In the genomic region with DNA sequence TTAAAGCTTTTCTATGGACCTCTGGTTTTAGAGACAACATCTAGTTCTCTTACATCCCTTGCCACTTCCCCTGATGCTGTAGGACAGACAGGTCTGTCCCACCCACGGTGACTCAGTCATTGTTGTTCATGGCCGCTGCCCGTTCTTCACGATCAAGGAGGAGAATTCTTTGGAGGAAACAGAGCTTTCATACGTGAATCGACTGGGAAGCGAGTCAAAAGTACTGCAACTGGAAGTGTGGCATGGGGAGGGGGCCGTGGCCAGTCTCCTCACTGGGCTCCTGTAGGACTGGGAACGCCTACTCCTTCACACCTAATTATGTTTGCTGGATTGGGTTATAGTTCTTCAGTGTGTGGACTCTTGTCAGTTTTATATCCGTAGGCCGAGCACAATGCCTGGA, we compare ENCODE assay signal across 19 cellular contexts. TPM values are rescaled to one million over a fixed set of nuclear protein-coding genes. Genes with fewer than 3 reads are reported as not detected.
A peak's percentile ranks its signal among the peaks of the same experiment; 100 is the strongest.
DNase-seq lines count a peak whose midpoint lies in the region; ATAC-seq and TF ChIP-seq lines count a peak whose summit lies in the region.
"Had no signal": no experiment of that assay in that cellular context is flagged by ENCODE, and none has a peak within 500 bp of the region (broad histone marks: within the 10 kb centered on the region; RNA-seq: fewer than 3 reads in every experiment).

No MANE protein-coding gene starts in this region.

- H3K9ac ChIP-seq in smooth muscle cell (ENCODE audit: low read depth), result no peak overlapping the region

- WGBS in smooth muscle cell (ENCODE audit: low lambda C conversion rate), result 75% methylated on average over 11 of the region's 11 CpGs
- WGBS in testis, 2 donors, result 85 to 90% methylated on average over 11 of the region's 11 CpGs

- H3K4me2 ChIP-seq in smooth muscle cell, result no peak overlapping the region

- H3K27me3 ChIP-seq in smooth muscle cell (ENCODE audit: low read depth) (no peaks in the 10 kb centered on the region), testis (no peaks in the 10 kb centered on the region)
- H3K27me3 ChIP-seq: Peyer's patch had no signal

- ATAC-seq in HG02623 (IDR thresholded peaks at IDR 0.05; ENCODE audit: unreplicated experiment), result no peak

- TF ChIP-seq CTCF in epithelial cell of esophagus (IDR thresholded peaks at IDR 0.05; ENCODE audit: insufficient read depth, low read depth, low read length, missing control alignments) (no peak), smooth muscle cell (IDR thresholded peaks at IDR 0.05; ENCODE audit: borderline replicate concordance, insufficient read depth, poor library complexity, severe bottlenecking) (no peak), testis (IDR thresholded peaks at IDR 0.05) (no peak)

- intact Hi-C loops in testis (cut with DNase I; ENCODE audit: low total_unique reads), result no loop called here

- no peak for TF ChIP-seq POLR2A in testis (IDR thresholded peaks at IDR 0.05)

- DNase-seq in NCI-H2227 (lab: John Stamatoyannopoulos, UW; ENCODE audit: unreplicated experiment) (peak; percentile 23), astrocyte of the hippocampus (ENCODE audit: low read depth, low spot score) (peak; percentile 62), epithelial cell of esophagus (ENCODE audit: low read depth) (peak; percentile 65), smooth muscle cell (lab: John Stamatoyannopoulos, UW; ENCODE audit: unreplicated experiment) (no peak), testis (no peak)
- no peak for DNase-seq in effector CD4-positive, alpha-beta T cell
- DNase-seq: BE2C; CD4-positive, alpha-beta memory T cell; DND-41; GDM1; GOT3; HFFc6; NCI-H1105 treated with DMSO at 0.1 percent for 48 hours; NCI-H187; NCI-H82; SHP77 had no signal

- H3K4me1 ChIP-seq in smooth muscle cell (ENCODE audit: low read depth), result peaks cover 5% of the 10 kb centered on the region
- H3K4me1 ChIP-seq in testis, result no peaks in the 10 kb centered on the region
- H3K4me1 ChIP-seq: BE2C had no signal

- H3K27ac ChIP-seq in smooth muscle cell (ENCODE audit: low read depth), result no peak overlapping the region
- H3K27ac ChIP-seq in testis, result no peak overlapping the region
- H3K27ac ChIP-seq: Peyer's patch had no signal

- H3K9me3 ChIP-seq in smooth muscle cell (replicated peaks; ENCODE audit: low read depth) (no peaks in the 10 kb centered on the region), testis (no peaks in the 10 kb centered on the region)
- H3K9me3 ChIP-seq: BE2C had no signal

- no peaks in the 10 kb centered on the region for H3K79me2 ChIP-seq in smooth muscle cell (ENCODE audit: low read depth)

- H3F3A ChIP-seq in smooth muscle cell (ENCODE audit: low read depth), result no peaks in the 10 kb centered on the region

- no peaks in the 10 kb centered on the region for H3K36me3 ChIP-seq in smooth muscle cell (ENCODE audit: low read depth)
- no peaks in the 10 kb centered on the region for H3K36me3 ChIP-seq in testis (ENCODE audit: low read depth, missing control alignments)
- H3K36me3 ChIP-seq: BE2C, Peyer's patch had no signal

- no peak overlapping the region for H3K4me3 ChIP-seq in epithelial cell of esophagus (ENCODE audit: low read length)
- H3K4me3 ChIP-seq in smooth muscle cell, result no peak overlapping the region
- no peak overlapping the region for H3K4me3 ChIP-seq in testis
- H3K4me3 ChIP-seq: Peyer's patch had no signal

- H4K20me1 ChIP-seq in smooth muscle cell (ENCODE audit: low read depth), result no peaks in the 10 kb centered on the region

- peak overlapping the region; percentile 17 for H2AFZ ChIP-seq in smooth muscle cell (ENCODE audit: low read depth)

RNA-seq across cellular contexts. Expression of a gene that starts 4.4 kb away (rescaled TPM):
- total RNA-seq in smooth muscle cell, result 18.0 and 19.4 TPM in 2 replicates
- 14.6 and 15.0 TPM in 2 replicates for polyA plus RNA-seq in smooth muscle cell
- total RNA-seq in testis, result 10 to 100 TPM; 22.6 to 24.3 TPM
- polyA plus RNA-seq in testis (ENCODE audit: insufficient read depth, low read depth, low replicate concordance), result 48.3 TPM
- total RNA-seq: HFFc6 had no signal

RNA-seq across cellular contexts. Expression of a gene that starts 13.2 kb away (rescaled TPM):
- 0.13 TPM in 1 of 2 replicates, not detected in the other for total RNA-seq in smooth muscle cell
- 0.16 TPM in 1 of 2 replicates, not detected in the other for polyA plus RNA-seq in smooth muscle cell
- total RNA-seq in testis, result 10 to 100 TPM; 10.4 to 20.8 TPM
- 59.6 TPM for polyA plus RNA-seq in testis (ENCODE audit: insufficient read depth, low read depth, low replicate concordance)
- total RNA-seq: CD4-positive, alpha-beta memory T cell; HFFc6 had no signal
- polyA plus RNA-seq: AG04450; CD4-positive, alpha-beta memory T cell had no signal

Comparison
In these comparisons a context has a peak if more than half of its experiments do, and no peak if none do; other contexts are left out.
1. DNase-seq: peak in NCI-H2227 (single experiment), astrocyte of the hippocampus (single experiment) and epithelial cell of esophagus (single experiment); none in smooth muscle cell (single experiment), effector CD4-positive, alpha-beta T cell (single experiment) and testis (single experiment).
2. RNA of a gene that starts 13.2 kb away (total RNA-seq): 10.4 to 20.8 TPM in testis; 0.13 TPM in smooth muscle cell; every median in the first group is over 10 times any median in the second.